Comparison of ENCODE assay signal across 1 cellular context in genomic region chr11:92449222-92449621, GRCh38.
TF ChIP-seq lines count a peak whose summit lies in the region.

No MANE protein-coding gene starts in this region.

TF ChIP-seq in GM23338, 12 proteins besides CTCF, POLR2A, EP300 and RAD21 (continued from another document):
- TF ChIP-seq, protein P1, sequence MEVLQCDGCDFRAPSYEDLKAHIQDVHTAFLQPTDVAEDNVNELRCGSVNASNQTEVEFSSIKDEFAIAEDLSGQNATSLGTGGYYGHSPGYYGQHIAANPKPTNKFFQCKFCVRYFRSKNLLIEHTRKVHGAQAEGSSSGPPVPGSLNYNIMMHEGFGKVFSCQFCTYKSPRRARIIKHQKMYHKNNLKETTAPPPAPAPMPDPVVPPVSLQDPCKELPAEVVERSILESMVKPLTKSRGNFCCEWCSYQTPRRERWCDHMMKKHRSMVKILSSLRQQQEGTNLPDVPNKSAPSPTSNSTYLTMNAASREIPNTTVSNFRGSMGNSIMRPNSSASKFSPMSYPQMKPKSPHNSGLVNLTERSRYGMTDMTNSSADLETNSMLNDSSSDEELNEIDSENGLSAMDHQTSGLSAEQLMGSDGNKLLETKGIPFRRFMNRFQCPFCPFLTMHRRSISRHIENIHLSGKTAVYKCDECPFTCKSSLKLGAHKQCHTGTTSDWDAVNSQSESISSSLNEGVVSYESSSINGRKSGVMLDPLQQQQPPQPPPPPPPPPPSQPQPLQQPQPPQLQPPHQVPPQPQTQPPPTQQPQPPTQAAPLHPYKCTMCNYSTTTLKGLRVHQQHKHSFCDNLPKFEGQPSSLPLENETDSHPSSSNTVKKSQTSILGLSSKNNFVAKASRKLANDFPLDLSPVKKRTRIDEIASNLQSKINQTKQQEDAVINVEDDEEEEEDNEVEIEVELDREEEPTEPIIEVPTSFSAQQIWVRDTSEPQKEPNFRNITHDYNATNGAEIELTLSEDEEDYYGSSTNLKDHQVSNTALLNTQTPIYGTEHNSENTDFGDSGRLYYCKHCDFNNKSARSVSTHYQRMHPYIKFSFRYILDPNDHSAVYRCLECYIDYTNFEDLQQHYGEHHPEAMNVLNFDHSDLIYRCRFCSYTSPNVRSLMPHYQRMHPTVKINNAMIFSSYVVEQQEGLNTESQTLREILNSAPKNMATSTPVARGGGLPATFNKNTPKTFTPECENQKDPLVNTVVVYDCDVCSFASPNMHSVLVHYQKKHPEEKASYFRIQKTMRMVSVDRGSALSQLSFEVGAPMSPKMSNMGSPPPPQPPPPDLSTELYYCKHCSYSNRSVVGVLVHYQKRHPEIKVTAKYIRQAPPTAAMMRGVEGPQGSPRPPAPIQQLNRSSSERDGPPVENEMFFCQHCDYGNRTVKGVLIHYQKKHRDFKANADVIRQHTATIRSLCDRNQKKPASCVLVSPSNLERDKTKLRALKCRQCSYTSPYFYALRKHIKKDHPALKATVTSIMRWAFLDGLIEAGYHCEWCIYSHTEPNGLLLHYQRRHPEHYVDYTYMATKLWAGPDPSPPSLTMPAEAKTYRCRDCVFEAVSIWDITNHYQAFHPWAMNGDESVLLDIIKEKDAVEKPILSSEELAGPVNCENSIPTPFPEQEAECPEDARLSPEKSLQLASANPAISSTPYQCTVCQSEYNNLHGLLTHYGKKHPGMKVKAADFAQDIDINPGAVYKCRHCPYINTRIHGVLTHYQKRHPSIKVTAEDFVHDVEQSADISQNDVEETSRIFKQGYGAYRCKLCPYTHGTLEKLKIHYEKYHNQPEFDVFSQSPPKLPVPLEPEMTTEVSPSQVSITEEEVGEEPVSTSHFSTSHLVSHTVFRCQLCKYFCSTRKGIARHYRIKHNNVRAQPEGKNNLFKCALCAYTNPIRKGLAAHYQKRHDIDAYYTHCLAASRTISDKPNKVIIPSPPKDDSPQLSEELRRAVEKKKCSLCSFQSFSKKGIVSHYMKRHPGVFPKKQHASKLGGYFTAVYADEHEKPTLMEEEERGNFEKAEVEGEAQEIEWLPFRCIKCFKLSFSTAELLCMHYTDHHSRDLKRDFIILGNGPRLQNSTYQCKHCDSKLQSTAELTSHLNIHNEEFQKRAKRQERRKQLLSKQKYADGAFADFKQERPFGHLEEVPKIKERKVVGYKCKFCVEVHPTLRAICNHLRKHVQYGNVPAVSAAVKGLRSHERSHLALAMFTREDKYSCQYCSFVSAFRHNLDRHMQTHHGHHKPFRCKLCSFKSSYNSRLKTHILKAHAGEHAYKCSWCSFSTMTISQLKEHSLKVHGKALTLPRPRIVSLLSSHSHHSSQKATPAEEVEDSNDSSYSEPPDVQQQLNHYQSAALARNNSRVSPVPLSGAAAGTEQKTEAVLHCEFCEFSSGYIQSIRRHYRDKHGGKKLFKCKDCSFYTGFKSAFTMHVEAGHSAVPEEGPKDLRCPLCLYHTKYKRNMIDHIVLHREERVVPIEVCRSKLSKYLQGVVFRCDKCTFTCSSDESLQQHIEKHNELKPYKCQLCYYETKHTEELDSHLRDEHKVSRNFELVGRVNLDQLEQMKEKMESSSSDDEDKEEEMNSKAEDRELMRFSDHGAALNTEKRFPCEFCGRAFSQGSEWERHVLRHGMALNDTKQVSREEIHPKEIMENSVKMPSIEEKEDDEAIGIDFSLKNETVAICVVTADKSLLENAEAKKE (CRISPR knock-in tag; IDR thresholded peaks at IDR 0.05), result no peak
- TF ChIP-seq JUNB (IDR thresholded peaks at IDR 0.05; ENCODE audit: unreplicated experiment) (no peak), EZH2 (IDR thresholded peaks at IDR 0.05; ENCODE audit: low read depth, unreplicated experiment) (no peak), NANOG (IDR thresholded peaks at IDR 0.05; ENCODE audit: borderline replicate concordance) (no peak), EZH2phosphoT487 (IDR thresholded peaks at IDR 0.05; ENCODE audit: unreplicated experiment) (no peak), CREB1 (CRISPR knock-in tag; IDR thresholded peaks at IDR 0.05; ENCODE audit: low read depth) (no peak), ZNF114 (CRISPR knock-in tag; IDR thresholded peaks at IDR 0.05) (no peak), POLR2AphosphoS5 (IDR thresholded peaks at IDR 0.05; ENCODE audit: low read depth) (no peak)
- TF ChIP-seq, protein P2, sequence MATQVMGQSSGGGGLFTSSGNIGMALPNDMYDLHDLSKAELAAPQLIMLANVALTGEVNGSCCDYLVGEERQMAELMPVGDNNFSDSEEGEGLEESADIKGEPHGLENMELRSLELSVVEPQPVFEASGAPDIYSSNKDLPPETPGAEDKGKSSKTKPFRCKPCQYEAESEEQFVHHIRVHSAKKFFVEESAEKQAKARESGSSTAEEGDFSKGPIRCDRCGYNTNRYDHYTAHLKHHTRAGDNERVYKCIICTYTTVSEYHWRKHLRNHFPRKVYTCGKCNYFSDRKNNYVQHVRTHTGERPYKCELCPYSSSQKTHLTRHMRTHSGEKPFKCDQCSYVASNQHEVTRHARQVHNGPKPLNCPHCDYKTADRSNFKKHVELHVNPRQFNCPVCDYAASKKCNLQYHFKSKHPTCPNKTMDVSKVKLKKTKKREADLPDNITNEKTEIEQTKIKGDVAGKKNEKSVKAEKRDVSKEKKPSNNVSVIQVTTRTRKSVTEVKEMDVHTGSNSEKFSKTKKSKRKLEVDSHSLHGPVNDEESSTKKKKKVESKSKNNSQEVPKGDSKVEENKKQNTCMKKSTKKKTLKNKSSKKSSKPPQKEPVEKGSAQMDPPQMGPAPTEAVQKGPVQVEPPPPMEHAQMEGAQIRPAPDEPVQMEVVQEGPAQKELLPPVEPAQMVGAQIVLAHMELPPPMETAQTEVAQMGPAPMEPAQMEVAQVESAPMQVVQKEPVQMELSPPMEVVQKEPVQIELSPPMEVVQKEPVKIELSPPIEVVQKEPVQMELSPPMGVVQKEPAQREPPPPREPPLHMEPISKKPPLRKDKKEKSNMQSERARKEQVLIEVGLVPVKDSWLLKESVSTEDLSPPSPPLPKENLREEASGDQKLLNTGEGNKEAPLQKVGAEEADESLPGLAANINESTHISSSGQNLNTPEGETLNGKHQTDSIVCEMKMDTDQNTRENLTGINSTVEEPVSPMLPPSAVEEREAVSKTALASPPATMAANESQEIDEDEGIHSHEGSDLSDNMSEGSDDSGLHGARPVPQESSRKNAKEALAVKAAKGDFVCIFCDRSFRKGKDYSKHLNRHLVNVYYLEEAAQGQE (IDR thresholded peaks at IDR 0.05; ENCODE audit: unreplicated experiment), result no peak
- TF ChIP-seq, protein P3, sequence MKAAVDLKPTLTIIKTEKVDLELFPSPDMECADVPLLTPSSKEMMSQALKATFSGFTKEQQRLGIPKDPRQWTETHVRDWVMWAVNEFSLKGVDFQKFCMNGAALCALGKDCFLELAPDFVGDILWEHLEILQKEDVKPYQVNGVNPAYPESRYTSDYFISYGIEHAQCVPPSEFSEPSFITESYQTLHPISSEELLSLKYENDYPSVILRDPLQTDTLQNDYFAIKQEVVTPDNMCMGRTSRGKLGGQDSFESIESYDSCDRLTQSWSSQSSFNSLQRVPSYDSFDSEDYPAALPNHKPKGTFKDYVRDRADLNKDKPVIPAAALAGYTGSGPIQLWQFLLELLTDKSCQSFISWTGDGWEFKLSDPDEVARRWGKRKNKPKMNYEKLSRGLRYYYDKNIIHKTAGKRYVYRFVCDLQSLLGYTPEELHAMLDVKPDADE (IDR thresholded peaks at IDR 0.05), result no peak
TF ChIP-seq in GM23338: peak in this region for 0.
